In the genomic region with DNA sequence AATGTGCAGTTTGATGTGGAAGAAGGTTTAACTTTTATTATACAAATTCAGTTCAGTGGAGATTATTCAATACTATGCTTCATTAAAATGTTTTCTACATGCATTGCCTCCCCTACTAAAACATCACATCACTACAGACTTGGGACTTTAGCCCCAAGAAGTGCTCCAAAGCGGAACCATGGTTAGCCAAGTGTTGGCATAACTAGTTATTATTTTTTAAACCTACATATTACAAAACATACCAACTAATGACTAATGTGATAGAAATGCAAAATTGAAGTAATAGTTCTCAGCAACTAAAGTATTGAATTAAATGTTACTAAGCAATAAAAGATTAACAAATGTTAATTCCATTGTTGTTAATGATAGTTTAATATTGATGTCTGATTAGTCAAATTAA, we compare ENCODE assay signal across 28 cellular contexts.
DNase-seq lines count a peak whose midpoint lies in the region; FAIRE-seq and TF ChIP-seq lines count a peak whose summit lies in the region.
"Had no signal": no experiment of that assay in that cellular context is flagged by ENCODE, and none has a peak within 500 bp of the region (broad histone marks: within the 10 kb centered on the region; RNA-seq: fewer than 3 reads in every experiment).

No MANE protein-coding gene starts in this region.

- H3K36me3 Mint-ChIP-seq in HFFc6 (ENCODE audit: low read depth) = no peaks in the 10 kb centered on the region
- H3K36me3 Mint-ChIP-seq: natural killer cell treated with Interleukin-12 subunit alpha and Interleukin-12 subunit beta and Interleukin-15 and Interleukin-18, amount 100 ng/mL, for 72 hours; type B pancreatic cell had no signal

- no peak overlapping the region for H3K9ac ChIP-seq in adipocyte (ENCODE audit: low read length)

- no peaks in the 10 kb centered on the region for H3K9me3 Mint-ChIP-seq in HFFc6
- H3K9me3 Mint-ChIP-seq: activated CD4-positive, alpha-beta memory T cell treated with anti-CD3 and anti-CD28 coated beads for 36 hours; activated T-helper 1 cell treated with anti-CD3 and anti-CD28 coated beads, Interleukin-12 subunit alpha, Interleukin-12 subunit beta, Interleukin-2, Interleukin-4 antibody, amounts not matched to agents 30 ng/mL and 10 ng/mL and 1 ng/mL, durations not matched to agents 14 hours and 24 hours and 36 hours; natural killer cell treated with Interleukin-12 subunit alpha and Interleukin-12 subunit beta and Interleukin-15 and Interleukin-18, amount 100 ng/mL, for 72 hours; stimulated activated naive B cell treated with anti-CD40 and anti-IgM and Interleukin-4, amounts not matched to agents 10 μg/mL and 1 μg/mL and 100 μg/mL, for 72 hours; type B pancreatic cell had no signal

- no peak overlapping the region for H3K4me3 Mint-ChIP-seq in HFFc6
- H3K4me3 Mint-ChIP-seq: activated CD4-positive, alpha-beta memory T cell treated with anti-CD3 and anti-CD28 coated beads for 36 hours; activated T-helper 1 cell treated with anti-CD3 and anti-CD28 coated beads, Interleukin-12 subunit alpha, Interleukin-12 subunit beta, Interleukin-2, Interleukin-4 antibody, amounts not matched to agents 30 ng/mL and 10 ng/mL and 1 ng/mL, durations not matched to agents 14 hours and 24 hours and 36 hours; CD14-positive monocyte; natural killer cell treated with Interleukin-12 subunit alpha and Interleukin-12 subunit beta and Interleukin-15 and Interleukin-18, amount 100 ng/mL, for 72 hours; stimulated activated naive B cell treated with anti-CD40 and anti-IgM and Interleukin-4, amounts not matched to agents 10 μg/mL and 1 μg/mL and 100 μg/mL, for 72 hours; T-helper 17 cell; type B pancreatic cell had no signal

- H3K4me3 ChIP-seq in adipocyte (ENCODE audit: low read length) = no peak overlapping the region
- H3K4me3 ChIP-seq in fibroblast of the aortic adventitia (ENCODE audit: low read depth, low read length) = no peak overlapping the region
- H3K4me3 ChIP-seq in small intestine (ENCODE audit: low read depth in 1 of 2, low read length in 2 of 2) = no peak overlapping the region
- H3K4me3 ChIP-seq: mucosa of descending colon, PC-9 had no signal

- H3K4me1 Mint-ChIP-seq in HFFc6 (ENCODE audit: low read depth) = peaks cover 10% of the 10 kb centered on the region; the same call in 1 of the 2 replicates
- H3K4me1 Mint-ChIP-seq: stimulated activated naive B cell treated with anti-CD40 and anti-IgM and Interleukin-4, amounts not matched to agents 10 μg/mL and 1 μg/mL and 100 μg/mL, for 72 hours; T-helper 17 cell had no signal

- TF ChIP-seq POLR2A in GM12891 (IDR thresholded peaks at IDR 0.05; ENCODE audit: low read depth, low read length) = no peak
- no peak for TF ChIP-seq POLR2A in GM12892 (IDR thresholded peaks at IDR 0.05; ENCODE audit: low read depth, low read length)

- WGBS in small intestine, 3 donors = 97 to 100% (median 97%) methylated on average over 1 of the region's 1 CpG

- H3K27me3 Mint-ChIP-seq in HFFc6 (ENCODE audit: insufficient read depth) = no peaks in the 10 kb centered on the region
- H3K27me3 Mint-ChIP-seq: activated CD4-positive, alpha-beta memory T cell treated with anti-CD3 and anti-CD28 coated beads for 36 hours; natural killer cell treated with Interleukin-12 subunit alpha and Interleukin-12 subunit beta and Interleukin-15 and Interleukin-18, amount 100 ng/mL, for 72 hours; stimulated activated naive B cell treated with anti-CD40 and anti-IgM and Interleukin-4, amounts not matched to agents 10 μg/mL and 1 μg/mL and 100 μg/mL, for 72 hours; T-helper 17 cell; type B pancreatic cell had no signal

- peaks cover 7% of the 10 kb centered on the region for H3K4me1 ChIP-seq in adipocyte (ENCODE audit: control insufficient read depth, insufficient read depth, low read length)
- no peaks in the 10 kb centered on the region for H3K4me1 ChIP-seq in small intestine (ENCODE audit: control insufficient read depth in 2 of 2, insufficient read depth in 1 of 2, low read depth in 1 of 2, low read length in 1 of 2)

- FAIRE-seq in GM12891 (lab: Jason Lieb, UNC) = peak; percentile 9
- peak; percentile 5 for FAIRE-seq in small intestine (lab: Jason Lieb, UNC)
- no peak for FAIRE-seq in GM12892 (lab: Jason Lieb, UNC)
- FAIRE-seq: endothelial cell of umbilical vein had no signal

- DNase-seq in GM12891 (ENCODE audit: insufficient read length, low spot score) = no peak
- peak; percentile 39 for DNase-seq in adipocyte (ENCODE audit: low read depth)
- DNase-seq in fibroblast of the aortic adventitia (ENCODE audit: low read depth) = peak; percentile 19
- DNase-seq in small intestine = no peak
- DNase-seq in HFFc6 = no peak
- DNase-seq in GM12892 (ENCODE audit: insufficient read length) = no peak
- no peak for DNase-seq in NCI-H128 (lab: John Stamatoyannopoulos, UW; ENCODE audit: unreplicated experiment)
- DNase-seq: activated CD4-positive, alpha-beta memory T cell treated with anti-CD3 and anti-CD28 coated beads for 36 hours; activated naive CD4-positive, alpha-beta T cell treated with Interleukin-2 at 50 U/mL for 16 hours; DMS79 treated with DMSO at 0.1 percent for 48 hours; H7; KG1; left colon; mammary epithelial cell; mucosa of descending colon; NCI-H1417 treated with DMSO at 0.1 percent for 48 hours; NCI-H2029 treated with DMSO at 0.1 percent for 48 hours; NCI-H526; occipital lobe; PC-9; stimulated activated naive B cell treated with anti-CD40 and anti-IgM and Interleukin-4, amounts not matched to agents 10 μg/mL and 1 μg/mL and 100 μg/mL, for 72 hours; substantia nigra; T-helper 17 cell had no signal

- H3K27ac Mint-ChIP-seq in HFFc6 = no peak overlapping the region
- H3K27ac Mint-ChIP-seq: activated CD4-positive, alpha-beta memory T cell treated with anti-CD3 and anti-CD28 coated beads for 36 hours; activated T-helper 1 cell treated with anti-CD3 and anti-CD28 coated beads, Interleukin-12 subunit alpha, Interleukin-12 subunit beta, Interleukin-2, Interleukin-4 antibody, amounts not matched to agents 30 ng/mL and 10 ng/mL and 1 ng/mL, durations not matched to agents 14 hours and 24 hours and 36 hours; CD14-positive monocyte; natural killer cell treated with Interleukin-12 subunit alpha and Interleukin-12 subunit beta and Interleukin-15 and Interleukin-18, amount 100 ng/mL, for 72 hours; stimulated activated naive B cell treated with anti-CD40 and anti-IgM and Interleukin-4, amounts not matched to agents 10 μg/mL and 1 μg/mL and 100 μg/mL, for 72 hours; T-helper 17 cell; type B pancreatic cell had no signal

- H3K27me3 ChIP-seq in adipocyte (replicated peaks; ENCODE audit: control insufficient read depth, insufficient read depth, low read length) = no peaks in the 10 kb centered on the region
- H3K27me3 ChIP-seq in small intestine (ENCODE audit: control insufficient read depth in 2 of 2, insufficient read depth in 2 of 2, low read length in 2 of 2) = no peaks in the 10 kb centered on the region

- no peak overlapping the region for H3K27ac ChIP-seq in small intestine (ENCODE audit: low read depth in 1 of 2, low read length in 1 of 2)
- H3K27ac ChIP-seq: PC-9 had no signal

- H3K9me3 ChIP-seq in adipocyte (ENCODE audit: control insufficient read depth, low read length) (no peaks in the 10 kb centered on the region), small intestine (ENCODE audit: control insufficient read depth, low read depth) (no peaks in the 10 kb centered on the region)
- H3K9me3 ChIP-seq: mucosa of descending colon had no signal

- no peaks in the 10 kb centered on the region for H3K36me3 ChIP-seq in adipocyte (ENCODE audit: control insufficient read depth, insufficient read depth, low read length, severe bottlenecking)
- no peaks in the 10 kb centered on the region for H3K36me3 ChIP-seq in small intestine (ENCODE audit: control insufficient read depth in 2 of 2, insufficient read depth in 2 of 2, low read length in 2 of 2)

- TF ChIP-seq CTCF in fibroblast of the aortic adventitia (IDR thresholded peaks at IDR 0.05; ENCODE audit: insufficient read depth, low read length) (no peak), HFFc6 (IDR thresholded peaks at IDR 0.05) (no peak)

TF ChIP-seq in GM12891, 5 proteins besides CTCF, POLR2A, EP300 and RAD21:
- no peak for TF ChIP-seq TAF1 (IDR thresholded peaks at IDR 0.05; ENCODE audit: low read depth, low read length)
- TF ChIP-seq SPI1 (IDR thresholded peaks at IDR 0.05; ENCODE audit: low read depth, low read length) = no peak
- no peak for TF ChIP-seq POLR2AphosphoS5 (IDR thresholded peaks at IDR 0.05; ENCODE audit: low read depth, low read length)
- TF ChIP-seq POU2F2 (IDR thresholded peaks at IDR 0.05; ENCODE audit: low read depth, low read length) = no peak
- TF ChIP-seq PAX5 (IDR thresholded peaks at IDR 0.05; ENCODE audit: insufficient read depth, low read length, severe bottlenecking) = no peak

Comparison
In these comparisons a context has a peak if more than half of its experiments do, and no peak if none do; other contexts are left out.
1. DNase-seq: peak in adipocyte (single experiment) and fibroblast of the aortic adventitia (single experiment); none in GM12891 (single experiment), small intestine (single experiment), HFFc6 (single experiment), GM12892 (single experiment) and NCI-H128 (single experiment).